11 cellular contexts compared by ENCODE assay signal in the genomic region with DNA sequence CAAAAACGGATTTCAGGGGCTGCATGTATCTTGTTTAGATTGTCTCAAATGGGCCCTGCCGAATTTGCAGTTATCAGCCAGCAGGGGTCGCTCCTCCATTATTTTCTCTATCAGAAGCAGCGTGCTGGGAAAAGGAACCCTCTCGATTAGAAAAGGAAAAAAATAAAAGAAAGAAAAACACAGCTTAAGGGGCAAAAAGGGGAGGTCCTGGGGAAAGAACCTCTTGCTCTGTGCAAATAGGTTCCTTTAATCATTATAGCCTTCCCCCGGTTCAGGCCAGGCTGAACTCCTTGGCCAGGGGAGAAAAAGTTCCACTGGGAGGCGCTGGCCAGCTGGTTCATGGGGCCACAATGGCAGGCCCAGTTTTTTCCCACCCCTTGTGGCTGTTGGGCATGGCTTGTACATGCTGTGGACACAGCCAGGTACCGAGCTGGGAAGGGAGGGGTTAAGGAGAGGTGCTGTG. TPM values are rescaled to one million over a fixed set of nuclear protein-coding genes. Genes with fewer than 3 reads are reported as not detected.
DNase-seq lines count a peak whose midpoint lies in the region; ATAC-seq, FAIRE-seq and TF ChIP-seq lines count a peak whose summit lies in the region.
"Had no signal": no experiment of that assay in that cellular context is flagged by ENCODE, and none has a peak within 500 bp of the region (broad histone marks: within the 10 kb centered on the region; RNA-seq: fewer than 3 reads in every experiment).

No MANE protein-coding gene starts in this region.

- no peaks in the 10 kb centered on the region for H3K9me3 Mint-ChIP-seq in stimulated activated naive CD8-positive, alpha-beta T cell treated with anti-CD3 and anti-CD28 coated beads, Interleukin-15, amount 100 ng/mL, for 72 hours

- no peak overlapping the region for H3K4me3 ChIP-seq in endothelial cell of umbilical vein (replicated peaks in 1 of 3; ENCODE audit: insufficient read depth in 1 of 3, low read depth in 1 of 3, low read length in 3 of 3)
- no peak overlapping the region for H3K4me3 ChIP-seq in upper lobe of right lung
- H3K4me3 ChIP-seq: ascending aorta, mucosa of descending colon had no signal

- H3K27me3 Mint-ChIP-seq in stimulated activated naive CD8-positive, alpha-beta T cell treated with anti-CD3 and anti-CD28 coated beads, Interleukin-15, amount 100 ng/mL, for 72 hours, result peaks cover 19% of the 10 kb centered on the region

- CTCF ChIA-PET in endothelial cell of umbilical vein (lab: Charles Lee), result interaction anchor here (0.7 to 1.1 kb wide), 3 partner anchors 9 to 543 kb away, joined by 3 to 4 read pairs (median 3); no protein-coding TSS in a partner anchor

- H3K27me3 ChIP-seq in endothelial cell of umbilical vein (ENCODE audit: control insufficient read depth in 2 of 2, insufficient read depth in 2 of 2, low read length in 2 of 2) (peaks cover 0 to 3% of the 10 kb centered on the region in 2 experiments), upper lobe of right lung (no peaks in the 10 kb centered on the region)
- H3K27me3 ChIP-seq: ascending aorta had no signal

- H3K9me3 ChIP-seq in endothelial cell of umbilical vein (replicated peaks; ENCODE audit: control insufficient read depth, insufficient read depth, low read length) (no peaks in the 10 kb centered on the region), upper lobe of right lung (no peaks in the 10 kb centered on the region)
- H3K9me3 ChIP-seq: ascending aorta, mucosa of descending colon had no signal

- no peak overlapping the region for H2AFZ ChIP-seq in endothelial cell of umbilical vein (ENCODE audit: low read depth, low read length)

- no peak overlapping the region for H3K27ac Mint-ChIP-seq in stimulated activated naive CD8-positive, alpha-beta T cell treated with anti-CD3 and anti-CD28 coated beads, Interleukin-15, amount 100 ng/mL, for 72 hours

- ATAC-seq in stimulated activated naive CD8-positive, alpha-beta T cell treated with anti-CD3 and anti-CD28 coated beads, Interleukin-15, Interleukin-2, amounts not matched to agents 100 U/mL and 50 U/mL, for 24 hours, result no peak
- ATAC-seq in stimulated activated naive CD8-positive, alpha-beta T cell treated with anti-CD3 and anti-CD28 coated beads, Interleukin-15, amount 100 ng/mL, for 72 hours, result no peak
- ATAC-seq in upper lobe of right lung (no peak), HG03196 (IDR thresholded peaks at IDR 0.05; ENCODE audit: unreplicated experiment) (no peak), HG03460 (IDR thresholded peaks at IDR 0.05; ENCODE audit: unreplicated experiment) (no peak)
- ATAC-seq: mucosa of descending colon had no signal

- no peak overlapping the region for H3K4me3 Mint-ChIP-seq in stimulated activated naive CD8-positive, alpha-beta T cell treated with anti-CD3 and anti-CD28 coated beads, Interleukin-15, amount 100 ng/mL, for 72 hours

- POLR2A ChIA-PET in endothelial cell of umbilical vein (lab: Charles Lee), result no interaction called here

- no peaks in the 10 kb centered on the region for H3K4me1 ChIP-seq in endothelial cell of umbilical vein (ENCODE audit: control insufficient read depth, extremely low read depth, insufficient read depth, low read length)
- no peaks in the 10 kb centered on the region for H3K4me1 ChIP-seq in upper lobe of right lung
- H3K4me1 ChIP-seq: ascending aorta had no signal

- peak; percentile 30 for DNase-seq in stimulated activated naive CD8-positive, alpha-beta T cell treated with anti-CD3 and anti-CD28 coated beads, Interleukin-15, Interleukin-2, amounts not matched to agents 100 U/mL and 50 U/mL, for 24 hours
- DNase-seq in stimulated activated naive CD8-positive, alpha-beta T cell treated with anti-CD3 and anti-CD28 coated beads, Interleukin-15, amount 100 ng/mL, for 72 hours, result no peak
- DNase-seq in NCI-H82 treated with DMSO at 0.1 percent for 48 hours (lab: John Stamatoyannopoulos, UW; ENCODE audit: unreplicated experiment) (peak; percentile 24), endothelial cell of umbilical vein (ENCODE audit: low read depth, low spot score) (no peak), upper lobe of right lung (no peak), C1 segment of cervical spinal cord (lab: John Stamatoyannopoulos, UW) (no peak)

- no peaks in the 10 kb centered on the region for H3K9me1 ChIP-seq in endothelial cell of umbilical vein (replicated peaks; ENCODE audit: control insufficient read depth, extremely low read depth, insufficient read depth, low read length)

- TF ChIP-seq CTCF in endothelial cell of umbilical vein (IDR thresholded peaks at IDR 0.05; ENCODE audit: extremely low read depth in 1 of 2, insufficient read depth in 1 of 2, low read depth in 1 of 2, low read length in 2 of 2), result peak; percentile 24 to 64
- TF ChIP-seq CTCF in upper lobe of right lung (IDR thresholded peaks at IDR 0.05), result peak; percentile 21

- no peaks in the 10 kb centered on the region for H4K20me1 ChIP-seq in endothelial cell of umbilical vein (replicated peaks; ENCODE audit: control insufficient read depth, extremely low read depth, insufficient read depth, low read length)

- intact Hi-C loops in endothelial cell of umbilical vein (cut with micrococcal nuclease) (loop anchor here (2.0 to 10.0 kb wide), 3 partner anchors 117 to 733 kb away; partner anchors contain the start of gene RANBP3L), upper lobe of right lung (cut with DNase I) (no loop called here)

- no peaks in the 10 kb centered on the region for H3K79me2 ChIP-seq in endothelial cell of umbilical vein (ENCODE audit: control insufficient read depth, insufficient read depth, low read length)

- no peak overlapping the region for H3K27ac ChIP-seq in endothelial cell of umbilical vein (ENCODE audit: insufficient read depth, low read depth, low read length)
- H3K27ac ChIP-seq in upper lobe of right lung, result no peak overlapping the region
- H3K27ac ChIP-seq: ascending aorta had no signal

- no TSS peak for BruUV-seq in endothelial cell of umbilical vein (replicated peaks; lab: Mats Ljungman, UMichigan)

- H3K4me2 ChIP-seq in endothelial cell of umbilical vein (ENCODE audit: insufficient read depth, low read length), result no peak overlapping the region

- H3K9ac ChIP-seq in endothelial cell of umbilical vein (replicated peaks; ENCODE audit: extremely low read depth, insufficient read depth, low read length), result no peak overlapping the region

- TF ChIP-seq POLR2A in endothelial cell of umbilical vein (IDR thresholded peaks at IDR 0.05; ENCODE audit: low read depth, low read length), result no peak

- dilution Hi-C loops in endothelial cell of umbilical vein (cut with MboI; ENCODE audit: extremely low pct_ligation_motif_present, low sequenced_read_pairs), result no loop called here

- no peaks in the 10 kb centered on the region for H3K4me1 Mint-ChIP-seq in stimulated activated naive CD8-positive, alpha-beta T cell treated with anti-CD3 and anti-CD28 coated beads, Interleukin-15, amount 100 ng/mL, for 72 hours

- FAIRE-seq in endothelial cell of umbilical vein (lab: Jason Lieb, UNC), result no peak

- H3K36me3 ChIP-seq in endothelial cell of umbilical vein (ENCODE audit: control insufficient read depth in 2 of 2, extremely low read depth in 1 of 2, insufficient read depth in 2 of 2, low read length in 2 of 2) (no peaks in the 10 kb centered on the region), upper lobe of right lung (no peaks in the 10 kb centered on the region)
- H3K36me3 ChIP-seq: ascending aorta had no signal

TF ChIP-seq in endothelial cell of umbilical vein, 7 proteins besides CTCF, POLR2A, EP300 and RAD21:
- TF ChIP-seq MYC (IDR thresholded peaks at IDR 0.05; ENCODE audit: low read depth, low read length), result no peak
- TF ChIP-seq FOS (IDR thresholded peaks at IDR 0.05; ENCODE audit: borderline replicate concordance, insufficient read depth, low read length), result no peak
- no peak for TF ChIP-seq POLR2AphosphoS5 (IDR thresholded peaks at IDR 0.05; ENCODE audit: insufficient read depth, low read depth, low read length)
- TF ChIP-seq JUN (IDR thresholded peaks at IDR 0.05; ENCODE audit: borderline replicate concordance, insufficient read depth, insufficient read length, low read depth), result no peak
- TF ChIP-seq, protein P1, sequence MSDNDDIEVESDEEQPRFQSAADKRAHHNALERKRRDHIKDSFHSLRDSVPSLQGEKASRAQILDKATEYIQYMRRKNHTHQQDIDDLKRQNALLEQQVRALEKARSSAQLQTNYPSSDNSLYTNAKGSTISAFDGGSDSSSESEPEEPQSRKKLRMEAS (IDR thresholded peaks at IDR 0.05; ENCODE audit: insufficient read depth, insufficient read length), result no peak
- no peak for TF ChIP-seq GATA2 (IDR thresholded peaks at IDR 0.05; ENCODE audit: insufficient read depth, insufficient read length, low read depth, low read length)
- TF ChIP-seq EZH2 (IDR thresholded peaks at IDR 0.05; ENCODE audit: borderline replicate concordance, low read depth, low read length, severe bottlenecking), result no peak

RNA-seq across cellular contexts. Expression of gene CAPSL, which starts 25.0 kb away (rescaled TPM):
- not detected in 2 replicates for total RNA-seq in endothelial cell of umbilical vein
- not detected in 2 replicates for polyA plus RNA-seq in endothelial cell of umbilical vein
- not detected in 2 replicates for polyA plus RNA-seq in endothelial cell of umbilical vein (2011; cell fraction: cytosol; rRNA removed)
- polyA plus RNA-seq in endothelial cell of umbilical vein (2011; cell fraction: nucleus; rRNA removed), result not detected in 2 replicates
- polyA plus RNA-seq in endothelial cell of umbilical vein (2012), result not detected in 2 replicates
- polyA minus RNA-seq in endothelial cell of umbilical vein, result not detected in 2 replicates
- not detected for polyA minus RNA-seq in endothelial cell of umbilical vein (2011; cell fraction: cytosol; rRNA and poly(A)+ RNA removed)
- not detected in 2 replicates for polyA minus RNA-seq in endothelial cell of umbilical vein (2011; cell fraction: nucleus; rRNA and poly(A)+ RNA removed)
- total RNA-seq in upper lobe of right lung, result not detected
- total RNA-seq: ascending aorta; mucosa of descending colon; T-helper 1 cell treated with Interleukin-12 subunit alpha and Interleukin-12 subunit beta and Interleukin-4 antibody, amounts not matched to agents 30 ng/mL and 1 ng/mL, for 36 hours had no signal

RNA-seq across cellular contexts. Expression of gene UGT3A1, which starts 27.8 kb away (rescaled TPM):
- not detected in 2 replicates for total RNA-seq in endothelial cell of umbilical vein
- not detected in 2 replicates for polyA plus RNA-seq in endothelial cell of umbilical vein
- not detected in 2 replicates for polyA plus RNA-seq in endothelial cell of umbilical vein (2011; cell fraction: cytosol; rRNA removed)
- not detected in 2 replicates for polyA plus RNA-seq in endothelial cell of umbilical vein (2011; cell fraction: nucleus; rRNA removed)
- polyA plus RNA-seq in endothelial cell of umbilical vein (2012), result not detected in 2 replicates
- polyA minus RNA-seq in endothelial cell of umbilical vein, result not detected in 2 replicates
- not detected for polyA minus RNA-seq in endothelial cell of umbilical vein (2011; cell fraction: cytosol; rRNA and poly(A)+ RNA removed)
- not detected in 2 replicates for polyA minus RNA-seq in endothelial cell of umbilical vein (2011; cell fraction: nucleus; rRNA and poly(A)+ RNA removed)
- total RNA-seq in upper lobe of right lung, result not detected
- total RNA-seq: ascending aorta; mucosa of descending colon; T-helper 1 cell treated with Interleukin-12 subunit alpha and Interleukin-12 subunit beta and Interleukin-4 antibody, amounts not matched to agents 30 ng/mL and 1 ng/mL, for 36 hours had no signal

Comparison
In these comparisons a context has a peak if more than half of its experiments do, and no peak if none do; other contexts are left out.
1. DNase-seq: peak in stimulated activated naive CD8-positive, alpha-beta T cell treated with anti-CD3 and anti-CD28 coated beads, Interleukin-15, Interleukin-2, amounts not matched to agents 100 U/mL and 50 U/mL, for 24 hours (single experiment) and NCI-H82 treated with DMSO at 0.1 percent for 48 hours (single experiment); none in stimulated activated naive CD8-positive, alpha-beta T cell treated with anti-CD3 and anti-CD28 coated beads, Interleukin-15, amount 100 ng/mL, for 72 hours (0 of 2), endothelial cell of umbilical vein (single experiment), upper lobe of right lung (single experiment) and C1 segment of cervical spinal cord (0 of 14).